ENCODE assay signal across 8 cellular contexts in the genomic region with DNA sequence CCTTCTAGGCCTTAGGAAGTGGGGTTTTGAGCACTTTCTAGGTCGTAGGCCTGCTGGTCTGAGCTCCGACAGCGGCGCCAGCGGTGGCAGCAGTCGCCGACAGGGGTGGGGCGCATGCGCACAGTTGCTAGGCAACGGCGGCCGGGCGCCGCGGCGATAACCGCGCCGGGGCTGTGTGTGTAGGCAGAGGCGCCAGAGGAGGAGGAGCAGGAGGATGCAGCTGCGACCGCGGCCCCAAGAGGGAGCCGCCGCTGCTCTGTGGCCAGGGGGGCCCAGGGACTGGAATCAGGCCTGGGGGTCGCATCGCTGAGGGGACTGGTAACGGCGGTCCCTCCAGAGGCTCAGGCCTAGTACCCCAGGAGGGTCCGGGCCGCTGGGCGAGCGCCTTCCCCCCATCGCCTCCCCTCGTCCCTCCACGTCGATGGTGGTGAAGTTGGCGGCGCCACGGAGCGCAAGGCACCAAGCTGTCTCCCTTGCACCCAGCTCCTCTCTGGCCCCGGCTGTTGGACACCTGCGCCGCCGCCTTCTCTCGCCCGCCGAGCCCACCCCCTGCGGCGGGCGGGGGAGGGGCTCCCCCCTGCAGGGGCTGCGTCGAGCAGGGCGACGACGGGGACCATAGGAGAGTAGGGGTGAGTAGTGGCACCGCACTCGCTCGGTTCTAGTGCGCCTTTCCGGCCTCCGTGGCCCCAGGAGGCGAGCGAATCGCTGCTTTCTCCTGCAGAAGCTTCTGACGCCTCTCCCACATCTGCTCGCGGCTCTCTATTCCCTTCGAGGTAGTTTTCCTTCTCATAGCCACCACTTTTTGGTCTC. TPM values are rescaled to one million over a fixed set of nuclear protein-coding genes. Genes with fewer than 3 reads are reported as not detected.
DNase-seq lines count a peak whose midpoint lies in the region; ATAC-seq and TF ChIP-seq lines count a peak whose summit lies in the region.

Gene ZC3H12B (plus strand): TSS at position 186 of the 810 bp plus-strand sequence.

- peak within 1 kb of the TSS; percentile 98 for H3K27ac Mint-ChIP-seq in CD4-positive, alpha-beta T cell
- H3K27ac Mint-ChIP-seq in T-helper 1 cell treated with Interleukin-12 subunit alpha and Interleukin-12 subunit beta and Interleukin-4 antibody, amounts not matched to agents 30 μg/mL and 1 μg/mL, for 36 hours: peak within 1 kb of the TSS; percentile 91

- H3K27me3 Mint-ChIP-seq in CD4-positive, alpha-beta T cell: no peaks in the 10 kb centered on the region
- no peaks in the 10 kb centered on the region for H3K27me3 Mint-ChIP-seq in T-helper 1 cell treated with Interleukin-12 subunit alpha and Interleukin-12 subunit beta and Interleukin-4 antibody, amounts not matched to agents 30 μg/mL and 1 μg/mL, for 36 hours (ENCODE audit: low read depth)

- H3K4me3 Mint-ChIP-seq in CD4-positive, alpha-beta T cell: peak within 1 kb of the TSS; percentile 98
- peak within 1 kb of the TSS; percentile 94 for H3K4me3 Mint-ChIP-seq in T-helper 1 cell treated with Interleukin-12 subunit alpha and Interleukin-12 subunit beta and Interleukin-4 antibody, amounts not matched to agents 30 μg/mL and 1 μg/mL, for 36 hours

- H3K27me3 ChIP-seq in CD4-positive, alpha-beta T cell (ENCODE audit: control insufficient read depth, insufficient read depth, low read length): no peaks in the 10 kb centered on the region
- no peaks in the 10 kb centered on the region for H3K27me3 ChIP-seq in ascending aorta

- peak; percentile 65 for TF ChIP-seq CTCF in CD4-positive, alpha-beta T cell (IDR thresholded peaks at IDR 0.05)
- peak; percentile 35 to 53 (median 39) for TF ChIP-seq CTCF in ascending aorta (IDR thresholded peaks at IDR 0.05)
- peak; percentile 27 for TF ChIP-seq CTCF in retinal pigment epithelial cell (conservative IDR thresholded peaks at IDR 0.05; ENCODE audit: low read depth, low read length)

- H3K4me3 ChIP-seq in ascending aorta: peak within 1 kb of the TSS; percentile 55 to 71
- H3K4me3 ChIP-seq in retinal pigment epithelial cell (ENCODE audit: low read length): peak within 1 kb of the TSS; percentile 39

- H3K36me3 ChIP-seq in ascending aorta: no peaks in the 10 kb centered on the region

- intact Hi-C loops in CD4-positive, alpha-beta T cell (cut with DNase I, micrococcal nuclease): loop anchor here (1.0 to 5.0 kb wide), 4 partner anchors 59 to 828 kb away; partner anchors contain the start of genes AMER1 (in 1 of the 2), LAS1L (in 1 of the 2) and ZC4H2 (in 1 of the 2)
- intact Hi-C loops in ascending aorta (cut with DNase I): loop anchor here (10.0 kb wide), 3 partner anchors 500 to 830 kb away; partner anchors contain the start of genes AMER1, LAS1L and MTMR8

- peak within 1 kb of the TSS; percentile 59 for H3K27ac ChIP-seq in CD4-positive, alpha-beta T cell (ENCODE audit: low read depth, low read length)
- H3K27ac ChIP-seq in ascending aorta: peak within 1 kb of the TSS; percentile 83 to 85

- H3K9me3 ChIP-seq in CD4-positive, alpha-beta T cell (ENCODE audit: control insufficient read depth, low read length): no peaks in the 10 kb centered on the region
- H3K9me3 ChIP-seq in ascending aorta: no peaks in the 10 kb centered on the region

- ATAC-seq in CD4-positive, alpha-beta T cell (ENCODE audit: poor library complexity): peak; percentile 87
- ATAC-seq in GM19463 (IDR thresholded peaks at IDR 0.05; ENCODE audit: unreplicated experiment): peak; percentile 92

- POLR2A ChIA-PET in CD4-positive, alpha-beta T cell (lab: Charles Lee): interaction anchor here (0.8 to 1.9 kb wide), 6 partner anchors 10 to 829 kb away, joined by 3 to 21 read pairs (median 4); partner anchors contain the start of genes AMER1, LAS1L and ZC4H2

- H3K4me1 ChIP-seq in ascending aorta: no peaks in the 10 kb centered on the region

- no peaks in the 10 kb centered on the region for H3K9me3 Mint-ChIP-seq in CD4-positive, alpha-beta T cell
- H3K9me3 Mint-ChIP-seq in T-helper 1 cell treated with Interleukin-12 subunit alpha and Interleukin-12 subunit beta and Interleukin-4 antibody, amounts not matched to agents 30 μg/mL and 1 μg/mL, for 36 hours: no peaks in the 10 kb centered on the region

- peak; percentile 61 to 83 (median 75) for DNase-seq in CD4-positive, alpha-beta T cell
- peak; percentile 16 for DNase-seq in HS-5 (ENCODE audit: low read depth)
- peak; percentile 15 to 85 for DNase-seq in ascending aorta (ENCODE audit: low spot score in 2 of 2)
- peak in 49 of 51 donors; percentile 4 to 84 (median 60) for DNase-seq in hypothalamus (lab: John Stamatoyannopoulos, UW)
- peak; percentile 5 for DNase-seq in retinal pigment epithelial cell (ENCODE audit: low read depth)
- no peak for DNase-seq in HCEC 1CT

- CTCF ChIA-PET in CD4-positive, alpha-beta T cell (lab: Charles Lee): interaction anchor here (0.8 to 2.1 kb wide), 4 partner anchors 10 to 140 kb away, joined by 3 to 12 read pairs (median 3); partner anchors contain the start of gene ZC4H2

- H3K4me1 Mint-ChIP-seq in CD4-positive, alpha-beta T cell (ENCODE audit: low read depth): peaks cover 42% of the 10 kb centered on the region
- peaks cover 13% of the 10 kb centered on the region for H3K4me1 Mint-ChIP-seq in T-helper 1 cell treated with Interleukin-12 subunit alpha and Interleukin-12 subunit beta and Interleukin-4 antibody, amounts not matched to agents 30 μg/mL and 1 μg/mL, for 36 hours (ENCODE audit: low read depth)

- peaks cover 24% of the 10 kb centered on the region for H3K36me3 Mint-ChIP-seq in CD4-positive, alpha-beta T cell (ENCODE audit: low read depth)
- H3K36me3 Mint-ChIP-seq in T-helper 1 cell treated with Interleukin-12 subunit alpha and Interleukin-12 subunit beta and Interleukin-4 antibody, amounts not matched to agents 30 μg/mL and 1 μg/mL, for 36 hours (ENCODE audit: low read depth): peaks cover 2% of the 10 kb centered on the region

RNA-seq across cellular contexts. Expression of gene ZC3H12B, which starts in this region (rescaled TPM):
- total RNA-seq in CD4-positive, alpha-beta T cell: 1 to 10 TPM; 1.3 to 2.1 TPM
- 0.64 TPM for total RNA-seq in ascending aorta

Comparison
In these comparisons a context has a peak if more than half of its experiments do, and no peak if none do; other contexts are left out.
1. Peak in DNase-seq, H3K4me3 ChIP-seq and H3K27ac ChIP-seq in ascending aorta; RNA of the gene not detected or under 1 TPM.